In genomic region chr2:20212459-20212870, GRCh38 we compare ENCODE assay signal across 12 cellular contexts. TPM values are rescaled to one million over a fixed set of nuclear protein-coding genes. Genes with fewer than 3 reads are reported as not detected.
A peak's percentile ranks its signal among the peaks of the same experiment; 100 is the strongest.
DNase-seq lines count a peak whose midpoint lies in the region; ATAC-seq and TF ChIP-seq lines count a peak whose summit lies in the region.
"Had no signal": no experiment of that assay in that cellular context is flagged by ENCODE, and none has a peak within 500 bp of the region (broad histone marks: within the 10 kb centered on the region; RNA-seq: fewer than 3 reads in every experiment).

No MANE protein-coding gene starts in this region.

- intact Hi-C loops in posterior vena cava (cut with DNase I), result no loop called here
- intact Hi-C loops in left lung (cut with DNase I), result no loop called here

- H3K79me2 ChIP-seq in parathyroid adenoma, result no peaks in the 10 kb centered on the region

- H3K4me3 ChIP-seq in choroid plexus epithelial cell (ENCODE audit: low read depth, low read length) (no peak overlapping the region), parathyroid adenoma (ENCODE audit: low read depth, low read length) (no peak overlapping the region), left lung (no peak overlapping the region)

- H3K27ac ChIP-seq in parathyroid adenoma, result peak overlapping the region; percentile 73
- peak overlapping the region in 1 of 2 donors; percentile 59 for H3K27ac ChIP-seq in left lung

- DNase-seq in HPDE6-E6E7 (ENCODE audit: extremely low spot score) (peak; percentile 90), choroid plexus epithelial cell (ENCODE audit: low read depth) (peak; percentile 72), posterior vena cava (ENCODE audit: low spot score) (no peak), left lung (no peak)
- no peak for DNase-seq in stimulated activated CD4-positive, alpha-beta T cell treated with anti-CD3 and anti-CD28 coated beads, Interleukin-4, amount 100 ng/mL, for 1 hour
- DNase-seq: amniotic stem cell, NCI-H1417 treated with DMSO at 0.1 percent for 48 hours, T1000 had no signal

- H2AFZ ChIP-seq in parathyroid adenoma, result peak overlapping the region; percentile 76

- peaks cover 25% of the 10 kb centered on the region for H3K4me1 ChIP-seq in parathyroid adenoma
- peaks cover 7 to 13% of the 10 kb centered on the region in 2 donors for H3K4me1 ChIP-seq in left lung

- H3K9me3 ChIP-seq in parathyroid adenoma (ENCODE audit: control insufficient read depth, low read length) (no peaks in the 10 kb centered on the region), left lung (no peaks in the 10 kb centered on the region)

- no peaks in the 10 kb centered on the region for H3K36me3 ChIP-seq in parathyroid adenoma (ENCODE audit: control insufficient read depth, insufficient read depth, low read length)
- no peaks in the 10 kb centered on the region for H3K36me3 ChIP-seq in left lung

- no peak overlapping the region for H3K4me2 ChIP-seq in parathyroid adenoma (ENCODE audit: low read length)

- no peak for TF ChIP-seq CTCF in choroid plexus epithelial cell (conservative IDR thresholded peaks at IDR 0.05; ENCODE audit: low read depth, low read length)
- TF ChIP-seq CTCF in parathyroid adenoma (IDR thresholded peaks at IDR 0.05), result no peak
- no peak for TF ChIP-seq CTCF in left lung (IDR thresholded peaks at IDR 0.05)

- H3K27me3 ChIP-seq in parathyroid adenoma (ENCODE audit: control insufficient read depth, insufficient read depth, low read length) (no peaks in the 10 kb centered on the region), left lung (no peaks in the 10 kb centered on the region)

- ATAC-seq in GM18861 (IDR thresholded peaks at IDR 0.05; ENCODE audit: unreplicated experiment), result peak; percentile 79
- no peak for ATAC-seq in HG02938 (IDR thresholded peaks at IDR 0.05; ENCODE audit: unreplicated experiment)
- no peak for ATAC-seq in left lung
- ATAC-seq: stimulated activated memory B cell treated with anti-CD40 and anti-IgM and Interleukin-4, amounts not matched to agents 10 μg/mL and 1 μg/mL and 100 μg/mL, for 72 hours had no signal

- no peak overlapping the region for H3K9ac ChIP-seq in parathyroid adenoma

RNA-seq across cellular contexts. Expression of gene SDC1, which starts 12.5 kb away (rescaled TPM):
- total RNA-seq in posterior vena cava, result 1 to 10 TPM; 1.2 to 3.0 TPM
- 100 to 1,000 TPM; 127 to 278 TPM for total RNA-seq in left lung

Comparison
In these comparisons a context has a peak if more than half of its experiments do, and no peak if none do; other contexts are left out.
1. DNase-seq: peak in HPDE6-E6E7 (single experiment) and choroid plexus epithelial cell (single experiment); none in posterior vena cava (single experiment), stimulated activated CD4-positive, alpha-beta T cell treated with anti-CD3 and anti-CD28 coated beads, Interleukin-4, amount 100 ng/mL, for 1 hour (single experiment) and left lung (0 of 2).
2. RNA of gene SDC1, which starts 12.5 kb away (total RNA-seq): 127 to 278 TPM in left lung; 1.2 to 3.0 TPM in posterior vena cava; every median in the first group is over 10 times any median in the second.